ENCODE assay signal across 25 cellular contexts in genomic region chr10:1504940-1505339, GRCh38.
"Had no signal": no experiment of that assay in that cellular context is flagged by ENCODE, and none has a peak within 500 bp of the region (broad histone marks: within the 10 kb centered on the region; RNA-seq: fewer than 3 reads in every experiment).

No MANE protein-coding gene starts in this region.

- H3K36me3 ChIP-seq: gastroesophageal sphincter, heart left ventricle, left lung, neural progenitor cell, prostate gland, right atrium auricular region, sigmoid colon, thoracic aorta, tibial nerve, upper lobe of right lung, uterus had no signal

- H3K9ac ChIP-seq: neural progenitor cell had no signal

- H3K9me3 ChIP-seq: gastroesophageal sphincter, mucosa of descending colon, prostate gland, right atrium auricular region, sigmoid colon, thoracic aorta, upper lobe of right lung, uterus had no signal

- H3K4me2 ChIP-seq: hepatocyte, neural progenitor cell had no signal

- H3K79me2 ChIP-seq: hepatocyte had no signal

- H3K4me3 ChIP-seq: dorsolateral prefrontal cortex, gastroesophageal sphincter, heart left ventricle, hepatocyte, left lung, mucosa of descending colon, neural progenitor cell, prostate gland, right atrium auricular region, sigmoid colon, thoracic aorta, tibial nerve, upper lobe of right lung, uterus had no signal

- H2AFZ ChIP-seq: hepatocyte, neural progenitor cell had no signal

- FAIRE-seq: colon, kidney had no signal

- H3K4me1 ChIP-seq: foreskin keratinocyte, gastroesophageal sphincter, heart left ventricle, left lung, neural progenitor cell, prostate gland, right atrium auricular region, sigmoid colon, tibial nerve, upper lobe of right lung, uterus had no signal

- ATAC-seq: foreskin keratinocyte; gastroesophageal sphincter; heart left ventricle; left lung; mucosa of descending colon; stimulated activated memory B cell treated with anti-CD40 and anti-IgM and Interleukin-4, amounts not matched to agents 10 μg/mL and 1 μg/mL and 100 μg/mL, for 72 hours; upper lobe of right lung had no signal

- DNase-seq: dorsolateral prefrontal cortex; effector CD4-positive, alpha-beta T cell; foreskin keratinocyte; kidney; left lung; mesenchymal stem cell; mucosa of descending colon; naive B cell; nucleus accumbens; sigmoid colon; stimulated activated CD4-positive, alpha-beta T cell treated with anti-CD3 and anti-CD28 coated beads, Interleukin-2, amount 100 ng/mL, for 24 hours; stimulated activated CD4-positive, alpha-beta T cell treated with anti-CD3 and anti-CD28 coated beads, Interleukin-4, amount 100 ng/mL, for 4 hours; uterus had no signal

- H3K27me3 ChIP-seq: foreskin keratinocyte, heart left ventricle, hepatocyte, left lung, neural progenitor cell, right atrium auricular region, tibial nerve, upper lobe of right lung, uterus had no signal

- H3K27ac ChIP-seq: dorsolateral prefrontal cortex, epithelial cell of prostate, foreskin keratinocyte, gastroesophageal sphincter, heart left ventricle, hepatocyte, left lung, neural progenitor cell, prostate gland, right atrium auricular region, sigmoid colon, thoracic aorta, tibial nerve, upper lobe of right lung, uterus had no signal
